In genomic region chr2:101204400-101205095, GRCh38 we compare ENCODE assay signal across 12 cellular contexts. TPM values are rescaled to one million over a fixed set of nuclear protein-coding genes. Genes with fewer than 3 reads are reported as not detected.
DNase-seq lines count a peak whose midpoint lies in the region; ATAC-seq and TF ChIP-seq lines count a peak whose summit lies in the region.
"Had no signal": no experiment of that assay in that cellular context is flagged by ENCODE, and none has a peak within 500 bp of the region (broad histone marks: within the 10 kb centered on the region; RNA-seq: fewer than 3 reads in every experiment).

No MANE protein-coding gene starts in this region.

- H3K9me3 Mint-ChIP-seq in T-helper 1 cell treated with Interleukin-12 subunit alpha and Interleukin-12 subunit beta and Interleukin-4 antibody, amounts not matched to agents 30 μg/mL and 1 μg/mL, for 36 hours, result no peaks in the 10 kb centered on the region
- H3K9me3 Mint-ChIP-seq in activated naive CD8-positive, alpha-beta T cell treated with anti-CD3 and anti-CD28 coated beads, Interleukin-2, amount 10 ng/mL, durations not matched to agents 7 days and 5 days, result no peaks in the 10 kb centered on the region
- H3K9me3 Mint-ChIP-seq: activated naive CD4-positive, alpha-beta T cell treated with anti-CD3 and anti-CD28 coated beads, Interleukin-2, amount 10 ng/mL, durations not matched to agents 7 days and 5 days had no signal

- H3K36me3 Mint-ChIP-seq in T-helper 1 cell treated with Interleukin-12 subunit alpha and Interleukin-12 subunit beta and Interleukin-4 antibody, amounts not matched to agents 30 μg/mL and 1 μg/mL, for 36 hours (ENCODE audit: low read depth), result no peaks in the 10 kb centered on the region
- H3K36me3 Mint-ChIP-seq in activated naive CD8-positive, alpha-beta T cell treated with anti-CD3 and anti-CD28 coated beads, Interleukin-2, amount 10 ng/mL, durations not matched to agents 7 days and 5 days, result no peaks in the 10 kb centered on the region
- H3K36me3 Mint-ChIP-seq: activated naive CD4-positive, alpha-beta T cell treated with anti-CD3 and anti-CD28 coated beads, Interleukin-2, amount 10 ng/mL, durations not matched to agents 7 days and 5 days had no signal

- no peak overlapping the region for H3K4me3 Mint-ChIP-seq in T-helper 1 cell treated with Interleukin-12 subunit alpha and Interleukin-12 subunit beta and Interleukin-4 antibody, amounts not matched to agents 30 μg/mL and 1 μg/mL, for 36 hours
- H3K4me3 Mint-ChIP-seq in activated naive CD8-positive, alpha-beta T cell treated with anti-CD3 and anti-CD28 coated beads, Interleukin-2, amount 10 ng/mL, durations not matched to agents 7 days and 5 days, result peak overlapping the region; percentile 72

- peak overlapping the region; percentile 68 for H3K27ac Mint-ChIP-seq in T-helper 1 cell treated with Interleukin-12 subunit alpha and Interleukin-12 subunit beta and Interleukin-4 antibody, amounts not matched to agents 30 μg/mL and 1 μg/mL, for 36 hours
- peak overlapping the region; percentile 80 for H3K27ac Mint-ChIP-seq in activated naive CD8-positive, alpha-beta T cell treated with anti-CD3 and anti-CD28 coated beads, Interleukin-2, amount 10 ng/mL, durations not matched to agents 7 days and 5 days

- 87 to 93% methylated on average over 4 of the region's 4 CpGs for WGBS in testis, 2 donors
- 92 to 94% methylated on average over 4 of the region's 4 CpGs for WGBS in heart right ventricle, 2 donors

- H3K4me1 ChIP-seq in osteoblast (ENCODE audit: insufficient read depth, low read length) (no peaks in the 10 kb centered on the region), testis (no peaks in the 10 kb centered on the region), heart right ventricle (peaks cover 0 to 22% (median 0%) of the 10 kb centered on the region in 9 donors)

- peaks cover 10% of the 10 kb centered on the region for H3K4me1 Mint-ChIP-seq in T-helper 1 cell treated with Interleukin-12 subunit alpha and Interleukin-12 subunit beta and Interleukin-4 antibody, amounts not matched to agents 30 μg/mL and 1 μg/mL, for 36 hours (ENCODE audit: low read depth)
- H3K4me1 Mint-ChIP-seq in activated naive CD8-positive, alpha-beta T cell treated with anti-CD3 and anti-CD28 coated beads, Interleukin-2, amount 10 ng/mL, durations not matched to agents 7 days and 5 days, result peaks cover 10% of the 10 kb centered on the region

- no peaks in the 10 kb centered on the region for H3K36me3 ChIP-seq in osteoblast (ENCODE audit: insufficient read depth, low read length)
- H3K36me3 ChIP-seq in testis (ENCODE audit: low read depth, missing control alignments), result no peaks in the 10 kb centered on the region
- no peaks in the 10 kb centered on the region for H3K36me3 ChIP-seq in heart right ventricle
- H3K36me3 ChIP-seq: left ventricle myocardium inferior had no signal

- peaks cover 1% of the 10 kb centered on the region for H3K27me3 Mint-ChIP-seq in T-helper 1 cell treated with Interleukin-12 subunit alpha and Interleukin-12 subunit beta and Interleukin-4 antibody, amounts not matched to agents 30 μg/mL and 1 μg/mL, for 36 hours (ENCODE audit: low read depth)
- no peaks in the 10 kb centered on the region for H3K27me3 Mint-ChIP-seq in activated naive CD8-positive, alpha-beta T cell treated with anti-CD3 and anti-CD28 coated beads, Interleukin-2, amount 10 ng/mL, durations not matched to agents 7 days and 5 days

- H2AFZ ChIP-seq in osteoblast (ENCODE audit: low read length), result peak overlapping the region; percentile 90

- no peaks in the 10 kb centered on the region for H4K20me1 ChIP-seq in osteoblast (ENCODE audit: insufficient read depth, low read length)

- H3K27me3 ChIP-seq in osteoblast (ENCODE audit: insufficient read depth, low read length), result no peaks in the 10 kb centered on the region
- H3K27me3 ChIP-seq in testis, result no peaks in the 10 kb centered on the region
- no peaks in the 10 kb centered on the region for H3K27me3 ChIP-seq in heart right ventricle
- H3K27me3 ChIP-seq in dorsolateral prefrontal cortex, result no peaks in the 10 kb centered on the region

- POLR2A ChIA-PET in activated naive CD8-positive, alpha-beta T cell treated with anti-CD3 and anti-CD28 coated beads, Interleukin-2, amount 10 ng/mL, durations not matched to agents 7 days and 5 days (lab: Charles Lee), result interaction anchor here (1.2 to 1.8 kb wide), 2 partner anchors 191 to 202 kb away, joined by 7 to 8 read pairs; partner anchors contain the start of gene RPL31

- peak overlapping the region; percentile 79 for H3K4me2 ChIP-seq in osteoblast (ENCODE audit: insufficient read depth, low read length)

- H3K79me2 ChIP-seq in osteoblast (ENCODE audit: insufficient read depth, low read length), result no peaks in the 10 kb centered on the region

- H3K9me3 ChIP-seq in osteoblast (ENCODE audit: low read depth, low read length) (no peaks in the 10 kb centered on the region), testis (no peaks in the 10 kb centered on the region), heart right ventricle (peaks cover 0 to 9% (median 0%) of the 10 kb centered on the region in 11 donors)

- TF ChIP-seq CTCF in osteoblast (IDR thresholded peaks at IDR 0.05; ENCODE audit: extremely low read depth, low read depth, low read length) (peak; percentile 43), testis (IDR thresholded peaks at IDR 0.05) (peak in 1 of 3 experiments; percentile 8), heart right ventricle (IDR thresholded peaks at IDR 0.05) (no peak), dorsolateral prefrontal cortex (IDR thresholded peaks at IDR 0.05 in 54 of 56, conservative IDR thresholded peaks at IDR 0.05 in 2 of 56; ENCODE audit: low read depth in 1 of 56, partially characterized antibody in 56 of 56) (peak in 2 of 56 donors; percentile 19 to 23)

- H3K27ac ChIP-seq in osteoblast (ENCODE audit: low read depth, low read length) (no peak overlapping the region), testis (no peak overlapping the region), heart right ventricle (no peak overlapping the region), dorsolateral prefrontal cortex (no peak overlapping the region)
- H3K27ac ChIP-seq: left ventricle myocardium inferior had no signal

- DNase-seq in T-helper 1 cell, result no peak
- peak; percentile 12 for DNase-seq in HT-29 (ENCODE audit: low spot score)
- no peak for DNase-seq in activated naive CD8-positive, alpha-beta T cell treated with anti-CD3 and anti-CD28 coated beads, Interleukin-2, amount 10 ng/mL, durations not matched to agents 7 days and 5 days
- DNase-seq in osteoblast (ENCODE audit: insufficient read length, low spot score, missing footprints), result peak; percentile 58
- no peak for DNase-seq in testis
- DNase-seq in heart right ventricle, result no peak
- DNase-seq in dorsolateral prefrontal cortex, result no peak
- DNase-seq: activated naive CD4-positive, alpha-beta T cell treated with anti-CD3 and anti-CD28 coated beads, Interleukin-2, amount 10 ng/mL, durations not matched to agents 7 days and 5 days; COR-L47; left ventricle myocardium inferior; T-helper 9 cell had no signal

- ATAC-seq in activated naive CD8-positive, alpha-beta T cell treated with anti-CD3 and anti-CD28 coated beads, Interleukin-2, amount 10 ng/mL, durations not matched to agents 7 days and 5 days (ENCODE audit: low read depth), result no peak
- ATAC-seq in heart right ventricle, result no peak

- intact Hi-C loops in testis (cut with DNase I; ENCODE audit: low total_unique reads) (no loop called here), heart right ventricle (cut with DNase I) (loop anchor here in 9 of 10 donors (1.0 to 10.0 kb wide), 7 partner anchors 52 to 192 kb away; partner anchors contain the start of gene TBC1D8 (in 2 of the 9)), dorsolateral prefrontal cortex (cut with DNase I) (loop anchor here (1.0 to 5.0 kb wide), 3 partner anchors 192 to 587 kb away; no protein-coding TSS in a partner anchor)

- TF ChIP-seq POLR2A in testis (IDR thresholded peaks at IDR 0.05), result no peak

- no peak overlapping the region for H3K4me3 ChIP-seq in osteoblast (ENCODE audit: insufficient read depth, low read length)
- no peak overlapping the region for H3K4me3 ChIP-seq in testis
- H3K4me3 ChIP-seq in heart right ventricle, result no peak overlapping the region
- no peak overlapping the region for H3K4me3 ChIP-seq in dorsolateral prefrontal cortex

RNA-seq across cellular contexts. Expression of gene CNOT11, which starts 48.1 kb away (rescaled TPM):
- 64.9 and 68.6 TPM in 2 replicates for total RNA-seq in HT-29 (2014; rRNA removed; shearing (Covaris generic))
- 10 to 100 TPM; 64.2 to 65.0 TPM for total RNA-seq in activated naive CD8-positive, alpha-beta T cell treated with anti-CD3 and anti-CD28 coated beads, Interleukin-2, amount 10 ng/mL, durations not matched to agents 7 days and 5 days
- total RNA-seq in osteoblast (43.4 and 45.1 TPM in 2 replicates), testis (10 to 100 TPM; 43.7 to 45.7 TPM), heart right ventricle (10 to 100 TPM; 37.8 to 77.1 (median 45.8) TPM), dorsolateral prefrontal cortex (10 to 100 TPM; 17.6 to 47.8 (median 29.3) TPM)
- polyA plus RNA-seq in testis (ENCODE audit: insufficient read depth, low read depth, low replicate concordance) (81.1 TPM), heart right ventricle (10 to 100 TPM; 14.5 to 20.7 TPM)

RNA-seq across cellular contexts. Expression of gene TBC1D8, which starts 53.4 kb away (rescaled TPM):
- 30.3 and 33.4 TPM in 2 replicates for total RNA-seq in HT-29 (2014; rRNA removed; shearing (Covaris generic))
- total RNA-seq in activated naive CD8-positive, alpha-beta T cell treated with anti-CD3 and anti-CD28 coated beads, Interleukin-2, amount 10 ng/mL, durations not matched to agents 7 days and 5 days, result 1 to 10 TPM in 1 of 2 experiments, under 1 TPM in 1; 0.79 to 1.4 TPM
- total RNA-seq in osteoblast (13.4 and 13.8 TPM in 2 replicates), testis (100 to 1,000 TPM in 1 of 2 donors, 10 to 100 TPM in 1; 90.1 to 125 TPM), heart right ventricle (10 to 100 TPM; 42.6 to 69.5 (median 55.8) TPM), dorsolateral prefrontal cortex (10 to 100 TPM; 10.5 to 33.3 (median 21.0) TPM)
- polyA plus RNA-seq in testis (ENCODE audit: insufficient read depth, low read depth, low replicate concordance) (62.2 TPM), heart right ventricle (10 to 100 TPM; 24.0 to 41.6 TPM)

Comparison
In these comparisons a context has a peak if more than half of its experiments do, and no peak if none do; other contexts are left out.
1. DNase-seq: peak in HT-29 (single experiment) and osteoblast (single experiment); none in T-helper 1 cell (0 of 5), activated naive CD8-positive, alpha-beta T cell treated with anti-CD3 and anti-CD28 coated beads, Interleukin-2, amount 10 ng/mL, durations not matched to agents 7 days and 5 days (single experiment), testis (single experiment), heart right ventricle (0 of 2) and dorsolateral prefrontal cortex (0 of 10).